Comparison of ENCODE assay signal across 8 cellular contexts in genomic region chr17:7019839-7020519, GRCh38. TPM values are rescaled to one million over a fixed set of nuclear protein-coding genes. Genes with fewer than 3 reads are reported as not detected.
DNase-seq lines count a peak whose midpoint lies in the region; ATAC-seq, FAIRE-seq and TF ChIP-seq lines count a peak whose summit lies in the region.

No MANE protein-coding gene starts in this region.

- peaks cover 32% of the 10 kb centered on the region for H3K27me3 ChIP-seq in BLaER1
- peaks cover 0 to 6% of the 10 kb centered on the region in 2 experiments; a peak in 4 of 5 replicates for H3K27me3 ChIP-seq in HepG2 (ENCODE audit: control insufficient read depth in 1 of 2, insufficient read depth in 2 of 2, low read length in 2 of 2)

- H3K36me3 ChIP-seq in BLaER1 (0 out of 2 replicates have a peak, but pooled peaks cover 8% of the 10 kb centered on the region), HepG2 (replicated peaks in 1 of 2; ENCODE audit: control insufficient read depth in 1 of 2, insufficient read depth in 2 of 2, low read length in 2 of 2) (no peaks in the 10 kb centered on the region; a peak in 1 of 5 replicates)

- CTCF ChIA-PET in HepG2 (lab: Yijun Ruan, JAX; ENCODE audit: low intra/inter-chr PET ratio, low total read pairs), result no interaction called here

- in situ Hi-C loops in HepG2 (cut with HindIII; ENCODE audit: extremely low pct_ligation_motif_present, low pct_unique_long_range_greater_than_20kb), result loop anchor here (10.0 kb wide), 1 partner anchor 355 kb away; no protein-coding TSS in a partner anchor

- H3K9ac ChIP-seq in BLaER1 (no peak overlapping the region), HepG2 (ENCODE audit: insufficient read depth, low read depth, low read length) (peak overlapping the region; percentile 58; the same call in 1 of the 2 replicates)

- H3K4me1 ChIP-seq in BLaER1 (peaks cover 89% of the 10 kb centered on the region), HepG2 (ENCODE audit: insufficient read depth, low read length) (peaks cover 52% of the 10 kb centered on the region)

- DNase-seq in NCI-H1694 treated with DMSO at 0.1 percent for 48 hours (lab: John Stamatoyannopoulos, UW) (peak; percentile 60), choroid plexus epithelial cell (ENCODE audit: low read depth) (peak; percentile 55), HepG2 (ENCODE audit: low spot score) (no peak), type B pancreatic cell (ENCODE audit: extremely low spot score, unreplicated experiment) (no peak), NCI-H526 treated with DMSO at 0.1 percent for 48 hours (lab: John Stamatoyannopoulos, UW) (no peak)
- no peak for DNase-seq in activated naive CD4-positive, alpha-beta T cell treated with anti-CD3 and anti-CD28 coated beads, Interleukin-2, amount 50 U/mL, for 72 hours (ENCODE audit: low spot score in 2 of 2)

- H3K27ac ChIP-seq in BLaER1 (peak overlapping the region; percentile 35; the same call in 1 of the 2 replicates), HepG2 (ENCODE audit: extremely low read length, insufficient read depth, low read length) (no peak overlapping the region)

- no peak for FAIRE-seq in HepG2 (lab: Jason Lieb, UNC)

- H3K79me2 ChIP-seq in HepG2 (ENCODE audit: insufficient read depth, low read length), result no peaks in the 10 kb centered on the region

- POLR2A ChIA-PET in HepG2 (lab: Yijun Ruan, JAX), result interaction anchor here (1.2 to 1.4 kb wide), 2 partner anchors 16 to 117 kb away, joined by 3 to 12 read pairs; partner anchors contain the start of gene SLC16A13

- no peaks in the 10 kb centered on the region for H3K9me3 ChIP-seq in BLaER1
- H3K9me3 ChIP-seq in HepG2 (ENCODE audit: low read length), result no peaks in the 10 kb centered on the region

- TF ChIP-seq EP300 in HepG2 (IDR thresholded peaks at IDR 0.05; ENCODE audit: low read depth in 2 of 2, low read length in 2 of 2), result no peak
- TF ChIP-seq EP300 in HepG2 (CRISPR knock-in tag; IDR thresholded peaks at IDR 0.05; ENCODE audit: borderline replicate concordance), result no peak

- no peak for TF ChIP-seq POLR2A in HepG2 (IDR thresholded peaks at IDR 0.05; ENCODE audit: insufficient read depth in 1 of 2, low read depth in 2 of 2, low read length in 2 of 2)

- H2AFZ ChIP-seq in HepG2 (ENCODE audit: low read length), result peak overlapping the region; percentile 25

- H4K20me1 ChIP-seq in BLaER1, result no peaks in the 10 kb centered on the region
- no peaks in the 10 kb centered on the region for H4K20me1 ChIP-seq in HepG2 (ENCODE audit: insufficient read depth, low read length)

- no peak for TF ChIP-seq CTCF in choroid plexus epithelial cell (conservative IDR thresholded peaks at IDR 0.05; ENCODE audit: low read depth, low read length)
- TF ChIP-seq CTCF in HepG2 (CRISPR knock-in tag; IDR thresholded peaks at IDR 0.05), result no peak
- TF ChIP-seq CTCF in type B pancreatic cell (conservative IDR thresholded peaks at IDR 0.05), result no peak

- H3K4me1 Mint-ChIP-seq in type B pancreatic cell (ENCODE audit: unreplicated experiment), result peaks cover 12% of the 10 kb centered on the region

- H3K4me3 Mint-ChIP-seq in type B pancreatic cell, result peak overlapping the region; percentile 36

- no peak overlapping the region for H3K4me3 ChIP-seq in BLaER1
- peak overlapping the region; percentile 61 for H3K4me3 ChIP-seq in choroid plexus epithelial cell (ENCODE audit: low read depth, low read length)
- peak overlapping the region; percentile 45 to 74 (median 49) for H3K4me3 ChIP-seq in HepG2 (replicated peaks in 1 of 3; ENCODE audit: insufficient read depth in 1 of 3, low read depth in 2 of 3, low read length in 3 of 3)

- H3K36me3 Mint-ChIP-seq in type B pancreatic cell, result no peaks in the 10 kb centered on the region
- H3K36me3 Mint-ChIP-seq in activated naive CD4-positive, alpha-beta T cell treated with anti-CD3 and anti-CD28 coated beads, Interleukin-2, amount 50 U/mL, for 72 hours, result peaks cover 7 to 15% of the 10 kb centered on the region in 2 donors

- peaks cover 44% of the 10 kb centered on the region for H3K27me3 Mint-ChIP-seq in type B pancreatic cell

- H3K4me2 ChIP-seq in BLaER1 (peak overlapping the region; percentile 49), HepG2 (ENCODE audit: low read depth, low read length) (peak overlapping the region; percentile 86)

- WGBS in HepG2 (ENCODE audit: low lambda C conversion rate), result 10% methylated on average over 12 of the region's 16 CpGs

- BruUV-seq in HepG2 (replicated peaks; lab: Mats Ljungman, UMichigan), result no TSS peak

- ATAC-seq in HepG2 (no peak), GM18873 (IDR thresholded peaks at IDR 0.05; ENCODE audit: low FRiP score, unreplicated experiment) (no peak)
- ATAC-seq in activated naive CD4-positive, alpha-beta T cell treated with anti-CD3 and anti-CD28 coated beads, Interleukin-2, amount 50 U/mL, for 72 hours, result no peak

- intact Hi-C loops in HepG2 (cut with micrococcal nuclease; ENCODE audit: unreplicated experiment), result loop anchor here (5.0 to 10.0 kb wide), 2 partner anchors 108 to 175 kb away; no protein-coding TSS in a partner anchor

- TF ChIP-seq RAD21 in HepG2 (CRISPR knock-in tag; IDR thresholded peaks at IDR 0.05), result no peak

- no peaks in the 10 kb centered on the region for H3K9me3 Mint-ChIP-seq in type B pancreatic cell
- H3K9me3 Mint-ChIP-seq in activated naive CD4-positive, alpha-beta T cell treated with anti-CD3 and anti-CD28 coated beads, Interleukin-2, amount 50 U/mL, for 72 hours, result no peaks in the 10 kb centered on the region

- peak overlapping the region; percentile 36 for H3K27ac Mint-ChIP-seq in type B pancreatic cell
- no peak overlapping the region for H3K27ac Mint-ChIP-seq in activated naive CD4-positive, alpha-beta T cell treated with anti-CD3 and anti-CD28 coated beads, Interleukin-2, amount 50 U/mL, for 72 hours

RNA-seq across cellular contexts. Expression of gene BCL6B, which starts 2.9 kb away (rescaled TPM):
- total RNA-seq in HepG2 (2016; rRNA removed; fragmentation: Illumina TruSeq; extraction: Trizol) (not detected in 2 replicates), type B pancreatic cell (ENCODE audit: low replicate concordance) (not detected in 2 replicates)
- total RNA-seq in HepG2 (2016; cell fraction: cytosol; rRNA removed; fragmentation: Illumina TruSeq; extraction: Trizol; ENCODE audit: low read depth), result not detected in 2 replicates
- not detected in 2 replicates for total RNA-seq in HepG2 (2016; cell fraction: insoluble cytoplasmic fraction; rRNA removed; fragmentation: Illumina TruSeq; extraction: Trizol)
- total RNA-seq in HepG2 (2016; cell fraction: membrane; rRNA removed; fragmentation: Illumina TruSeq; extraction: Trizol), result not detected in 2 replicates
- total RNA-seq in HepG2 (2016; cell fraction: nucleus; rRNA removed; fragmentation: Illumina TruSeq; extraction: Trizol), result not detected in 2 replicates
- not detected in 2 replicates for polyA plus RNA-seq in HepG2 (2011; rRNA removed)
- not detected in 2 replicates for polyA plus RNA-seq in HepG2 (2011; cell fraction: cytosol; rRNA removed)
- not detected in 2 replicates for polyA plus RNA-seq in HepG2 (2011; cell fraction: nucleus; rRNA removed)
- not detected in 2 replicates for polyA plus RNA-seq in HepG2 (2012)
- polyA plus RNA-seq in HepG2 (2016; cell fraction: cytosol; fragmentation: Illumina TruSeq; extraction: Trizol; ENCODE audit: low read depth), result not detected in 2 replicates
- polyA plus RNA-seq in HepG2 (2016; cell fraction: insoluble cytoplasmic fraction; fragmentation: Illumina TruSeq; extraction: Trizol; ENCODE audit: low read depth), result not detected in 2 replicates
- not detected in 2 replicates for polyA plus RNA-seq in HepG2 (2016; cell fraction: membrane; fragmentation: Illumina TruSeq; extraction: Trizol; ENCODE audit: low read depth)
- not detected in 2 replicates for polyA plus RNA-seq in HepG2 (2016; cell fraction: nucleus; fragmentation: Illumina TruSeq; extraction: Trizol; ENCODE audit: insufficient read depth, low read depth)
- polyA minus RNA-seq in HepG2 (2011; rRNA and poly(A)+ RNA removed; ENCODE audit: low replicate concordance), result not detected in 2 replicates
- polyA minus RNA-seq in HepG2 (2011; cell fraction: cytosol; rRNA and poly(A)+ RNA removed), result not detected in 2 replicates
- not detected in 2 replicates for polyA minus RNA-seq in HepG2 (2011; cell fraction: nucleus; rRNA and poly(A)+ RNA removed)
- under 1 TPM; 0.59 to 0.86 TPM for total RNA-seq in activated naive CD4-positive, alpha-beta T cell treated with anti-CD3 and anti-CD28 coated beads, Interleukin-2, amount 50 U/mL, for 72 hours

RNA-seq across cellular contexts. Expression of gene RNASEK, which starts 7.6 kb away (rescaled TPM):
- total RNA-seq in HepG2 (2016; rRNA removed; fragmentation: Illumina TruSeq; extraction: Trizol), result 41.5 and 57.2 TPM in 2 replicates
- 41.7 and 49.8 TPM in 2 replicates for total RNA-seq in HepG2 (2016; cell fraction: cytosol; rRNA removed; fragmentation: Illumina TruSeq; extraction: Trizol; ENCODE audit: low read depth)
- total RNA-seq in HepG2 (2016; cell fraction: insoluble cytoplasmic fraction; rRNA removed; fragmentation: Illumina TruSeq; extraction: Trizol), result 33.3 and 56.0 TPM in 2 replicates
- total RNA-seq in HepG2 (2016; cell fraction: membrane; rRNA removed; fragmentation: Illumina TruSeq; extraction: Trizol), result 52.1 and 66.6 TPM in 2 replicates
- 29.6 and 42.0 TPM in 2 replicates for total RNA-seq in HepG2 (2016; cell fraction: nucleus; rRNA removed; fragmentation: Illumina TruSeq; extraction: Trizol)
- polyA plus RNA-seq in HepG2 (2011; rRNA removed), result 113 and 121 TPM in 2 replicates
- polyA plus RNA-seq in HepG2 (2011; cell fraction: cytosol; rRNA removed), result 136 and 149 TPM in 2 replicates
- 49.9 and 54.4 TPM in 2 replicates for polyA plus RNA-seq in HepG2 (2011; cell fraction: nucleus; rRNA removed)
- polyA plus RNA-seq in HepG2 (2012), result 189 and 246 TPM in 2 replicates
- polyA plus RNA-seq in HepG2 (2016; cell fraction: cytosol; fragmentation: Illumina TruSeq; extraction: Trizol; ENCODE audit: low read depth), result 191 and 227 TPM in 2 replicates
- polyA plus RNA-seq in HepG2 (2016; cell fraction: insoluble cytoplasmic fraction; fragmentation: Illumina TruSeq; extraction: Trizol; ENCODE audit: low read depth), result 118 and 137 TPM in 2 replicates
- 209 and 217 TPM in 2 replicates for polyA plus RNA-seq in HepG2 (2016; cell fraction: membrane; fragmentation: Illumina TruSeq; extraction: Trizol; ENCODE audit: low read depth)
- 191 and 216 TPM in 2 replicates for polyA plus RNA-seq in HepG2 (2016; cell fraction: nucleus; fragmentation: Illumina TruSeq; extraction: Trizol; ENCODE audit: insufficient read depth, low read depth)
- polyA minus RNA-seq in HepG2 (2011; rRNA and poly(A)+ RNA removed; ENCODE audit: low replicate concordance), result 81.4 and 128 TPM in 2 replicates
- polyA minus RNA-seq in HepG2 (2011; cell fraction: cytosol; rRNA and poly(A)+ RNA removed), result 63.8 and 65.2 TPM in 2 replicates
- polyA minus RNA-seq in HepG2 (2011; cell fraction: nucleus; rRNA and poly(A)+ RNA removed), result 32.3 and 33.3 TPM in 2 replicates
- 176 and 208 TPM in 2 replicates for total RNA-seq in type B pancreatic cell (ENCODE audit: low replicate concordance)
- 100 to 1,000 TPM; 127 to 217 TPM for total RNA-seq in activated naive CD4-positive, alpha-beta T cell treated with anti-CD3 and anti-CD28 coated beads, Interleukin-2, amount 50 U/mL, for 72 hours

RNA-seq across cellular contexts. Expression of gene SLC16A13, which starts 15.8 kb away (rescaled TPM):
- total RNA-seq in HepG2 (2016; rRNA removed; fragmentation: Illumina TruSeq; extraction: Trizol), result 1.9 and 3.0 TPM in 2 replicates
- 0.51 and 0.71 TPM in 2 replicates for total RNA-seq in HepG2 (2016; cell fraction: cytosol; rRNA removed; fragmentation: Illumina TruSeq; extraction: Trizol; ENCODE audit: low read depth)
- 1.8 and 3.1 TPM in 2 replicates for total RNA-seq in HepG2 (2016; cell fraction: insoluble cytoplasmic fraction; rRNA removed; fragmentation: Illumina TruSeq; extraction: Trizol)
- 1.5 and 1.6 TPM in 2 replicates for total RNA-seq in HepG2 (2016; cell fraction: membrane; rRNA removed; fragmentation: Illumina TruSeq; extraction: Trizol)
- total RNA-seq in HepG2 (2016; cell fraction: nucleus; rRNA removed; fragmentation: Illumina TruSeq; extraction: Trizol), result 5.5 and 6.1 TPM in 2 replicates
- 2.2 and 3.4 TPM in 2 replicates for polyA plus RNA-seq in HepG2 (2011; rRNA removed)
- 2.1 and 2.2 TPM in 2 replicates for polyA plus RNA-seq in HepG2 (2011; cell fraction: cytosol; rRNA removed)
- polyA plus RNA-seq in HepG2 (2011; cell fraction: nucleus; rRNA removed), result 6.8 and 9.2 TPM in 2 replicates
- 5.4 and 8.2 TPM in 2 replicates for polyA plus RNA-seq in HepG2 (2012)
- polyA plus RNA-seq in HepG2 (2016; cell fraction: cytosol; fragmentation: Illumina TruSeq; extraction: Trizol; ENCODE audit: low read depth), result 0.70 and 1.4 TPM in 2 replicates
- polyA plus RNA-seq in HepG2 (2016; cell fraction: insoluble cytoplasmic fraction; fragmentation: Illumina TruSeq; extraction: Trizol; ENCODE audit: low read depth), result 5.9 and 6.3 TPM in 2 replicates
- polyA plus RNA-seq in HepG2 (2016; cell fraction: membrane; fragmentation: Illumina TruSeq; extraction: Trizol; ENCODE audit: low read depth), result 1.7 TPM in 2 replicates
- 15.2 and 15.6 TPM in 2 replicates for polyA plus RNA-seq in HepG2 (2016; cell fraction: nucleus; fragmentation: Illumina TruSeq; extraction: Trizol; ENCODE audit: insufficient read depth, low read depth)
- polyA minus RNA-seq in HepG2 (2011; rRNA and poly(A)+ RNA removed; ENCODE audit: low replicate concordance), result 4.8 and 7.6 TPM in 2 replicates
- polyA minus RNA-seq in HepG2 (2011; cell fraction: cytosol; rRNA and poly(A)+ RNA removed), result 2.9 and 4.4 TPM in 2 replicates
- polyA minus RNA-seq in HepG2 (2011; cell fraction: nucleus; rRNA and poly(A)+ RNA removed), result 3.1 and 5.2 TPM in 2 replicates
- 13.5 and 15.5 TPM in 2 replicates for total RNA-seq in type B pancreatic cell (ENCODE audit: low replicate concordance)
- 10 to 100 TPM in 1 of 2 donors, 1 to 10 TPM in 1; 5.0 to 10.5 TPM for total RNA-seq in activated naive CD4-positive, alpha-beta T cell treated with anti-CD3 and anti-CD28 coated beads, Interleukin-2, amount 50 U/mL, for 72 hours

RNA-seq across cellular contexts. Expression of gene SLC16A11, which starts 23.9 kb away (rescaled TPM):
- total RNA-seq in HepG2 (2016; rRNA removed; fragmentation: Illumina TruSeq; extraction: Trizol), result not detected in 2 replicates
- not detected in 2 replicates for total RNA-seq in HepG2 (2016; cell fraction: cytosol; rRNA removed; fragmentation: Illumina TruSeq; extraction: Trizol; ENCODE audit: low read depth)
- total RNA-seq in HepG2 (2016; cell fraction: insoluble cytoplasmic fraction; rRNA removed; fragmentation: Illumina TruSeq; extraction: Trizol), result not detected in 2 replicates
- not detected in 2 replicates for total RNA-seq in HepG2 (2016; cell fraction: membrane; rRNA removed; fragmentation: Illumina TruSeq; extraction: Trizol)
- total RNA-seq in HepG2 (2016; cell fraction: nucleus; rRNA removed; fragmentation: Illumina TruSeq; extraction: Trizol), result not detected in 2 replicates
- polyA plus RNA-seq in HepG2 (2011; rRNA removed), result not detected in 2 replicates
- not detected in 2 replicates for polyA plus RNA-seq in HepG2 (2011; cell fraction: cytosol; rRNA removed)
- polyA plus RNA-seq in HepG2 (2011; cell fraction: nucleus; rRNA removed), result not detected in 2 replicates
- polyA plus RNA-seq in HepG2 (2012), result 0.27 and 0.29 TPM in 2 replicates
- polyA plus RNA-seq in HepG2 (2016; cell fraction: cytosol; fragmentation: Illumina TruSeq; extraction: Trizol; ENCODE audit: low read depth), result not detected in 2 replicates
- not detected in 2 replicates for polyA plus RNA-seq in HepG2 (2016; cell fraction: insoluble cytoplasmic fraction; fragmentation: Illumina TruSeq; extraction: Trizol; ENCODE audit: low read depth)
- not detected in 2 replicates for polyA plus RNA-seq in HepG2 (2016; cell fraction: membrane; fragmentation: Illumina TruSeq; extraction: Trizol; ENCODE audit: low read depth)
- not detected in 2 replicates for polyA plus RNA-seq in HepG2 (2016; cell fraction: nucleus; fragmentation: Illumina TruSeq; extraction: Trizol; ENCODE audit: insufficient read depth, low read depth)
- polyA minus RNA-seq in HepG2 (2011; rRNA and poly(A)+ RNA removed; ENCODE audit: low replicate concordance), result not detected in 2 replicates
- not detected in 2 replicates for polyA minus RNA-seq in HepG2 (2011; cell fraction: cytosol; rRNA and poly(A)+ RNA removed)
- polyA minus RNA-seq in HepG2 (2011; cell fraction: nucleus; rRNA and poly(A)+ RNA removed), result not detected in 2 replicates
- 3.9 and 10.5 TPM in 2 replicates for total RNA-seq in type B pancreatic cell (ENCODE audit: low replicate concordance)
- total RNA-seq in activated naive CD4-positive, alpha-beta T cell treated with anti-CD3 and anti-CD28 coated beads, Interleukin-2, amount 50 U/mL, for 72 hours, result 1 to 10 TPM in 1 of 2 donors, under 1 TPM in 1; 0.30 to 1.1 TPM

RNA-seq across cellular contexts. Expression of gene ALOX12, which starts 24.1 kb away (rescaled TPM):
- not detected in 2 replicates for total RNA-seq in HepG2 (2016; rRNA removed; fragmentation: Illumina TruSeq; extraction: Trizol)
- total RNA-seq in HepG2 (2016; cell fraction: cytosol; rRNA removed; fragmentation: Illumina TruSeq; extraction: Trizol; ENCODE audit: low read depth), result not detected in 2 replicates
- total RNA-seq in HepG2 (2016; cell fraction: insoluble cytoplasmic fraction; rRNA removed; fragmentation: Illumina TruSeq; extraction: Trizol), result not detected in 2 replicates
- total RNA-seq in HepG2 (2016; cell fraction: membrane; rRNA removed; fragmentation: Illumina TruSeq; extraction: Trizol), result not detected in 2 replicates
- total RNA-seq in HepG2 (2016; cell fraction: nucleus; rRNA removed; fragmentation: Illumina TruSeq; extraction: Trizol), result not detected in 2 replicates
- not detected in 2 replicates for polyA plus RNA-seq in HepG2 (2011; rRNA removed)
- not detected in 2 replicates for polyA plus RNA-seq in HepG2 (2011; cell fraction: cytosol; rRNA removed)
- polyA plus RNA-seq in HepG2 (2011; cell fraction: nucleus; rRNA removed), result not detected in 2 replicates
- 0.60 and 0.94 TPM in 2 replicates for polyA plus RNA-seq in HepG2 (2012)
- polyA plus RNA-seq in HepG2 (2016; cell fraction: cytosol; fragmentation: Illumina TruSeq; extraction: Trizol; ENCODE audit: low read depth), result not detected in 2 replicates
- polyA plus RNA-seq in HepG2 (2016; cell fraction: insoluble cytoplasmic fraction; fragmentation: Illumina TruSeq; extraction: Trizol; ENCODE audit: low read depth), result not detected in 2 replicates
- not detected in 2 replicates for polyA plus RNA-seq in HepG2 (2016; cell fraction: membrane; fragmentation: Illumina TruSeq; extraction: Trizol; ENCODE audit: low read depth)
- not detected in 2 replicates for polyA plus RNA-seq in HepG2 (2016; cell fraction: nucleus; fragmentation: Illumina TruSeq; extraction: Trizol; ENCODE audit: insufficient read depth, low read depth)
- polyA minus RNA-seq in HepG2 (2011; rRNA and poly(A)+ RNA removed; ENCODE audit: low replicate concordance), result not detected in 2 replicates
- not detected in 2 replicates for polyA minus RNA-seq in HepG2 (2011; cell fraction: cytosol; rRNA and poly(A)+ RNA removed)
- polyA minus RNA-seq in HepG2 (2011; cell fraction: nucleus; rRNA and poly(A)+ RNA removed), result not detected in 2 replicates
- 0.34 and 2.1 TPM in 2 replicates for total RNA-seq in type B pancreatic cell (ENCODE audit: low replicate concordance)
- total RNA-seq in activated naive CD4-positive, alpha-beta T cell treated with anti-CD3 and anti-CD28 coated beads, Interleukin-2, amount 50 U/mL, for 72 hours, result not detected

Comparison
In these comparisons a context has a peak if more than half of its experiments do, and no peak if none do; other contexts are left out.
1. DNase-seq: peak in NCI-H1694 treated with DMSO at 0.1 percent for 48 hours (single experiment) and choroid plexus epithelial cell (single experiment); none in HepG2 (single experiment), type B pancreatic cell (single experiment), NCI-H526 treated with DMSO at 0.1 percent for 48 hours (single experiment) and activated naive CD4-positive, alpha-beta T cell treated with anti-CD3 and anti-CD28 coated beads, Interleukin-2, amount 50 U/mL, for 72 hours (0 of 2).